In the genomic region with DNA sequence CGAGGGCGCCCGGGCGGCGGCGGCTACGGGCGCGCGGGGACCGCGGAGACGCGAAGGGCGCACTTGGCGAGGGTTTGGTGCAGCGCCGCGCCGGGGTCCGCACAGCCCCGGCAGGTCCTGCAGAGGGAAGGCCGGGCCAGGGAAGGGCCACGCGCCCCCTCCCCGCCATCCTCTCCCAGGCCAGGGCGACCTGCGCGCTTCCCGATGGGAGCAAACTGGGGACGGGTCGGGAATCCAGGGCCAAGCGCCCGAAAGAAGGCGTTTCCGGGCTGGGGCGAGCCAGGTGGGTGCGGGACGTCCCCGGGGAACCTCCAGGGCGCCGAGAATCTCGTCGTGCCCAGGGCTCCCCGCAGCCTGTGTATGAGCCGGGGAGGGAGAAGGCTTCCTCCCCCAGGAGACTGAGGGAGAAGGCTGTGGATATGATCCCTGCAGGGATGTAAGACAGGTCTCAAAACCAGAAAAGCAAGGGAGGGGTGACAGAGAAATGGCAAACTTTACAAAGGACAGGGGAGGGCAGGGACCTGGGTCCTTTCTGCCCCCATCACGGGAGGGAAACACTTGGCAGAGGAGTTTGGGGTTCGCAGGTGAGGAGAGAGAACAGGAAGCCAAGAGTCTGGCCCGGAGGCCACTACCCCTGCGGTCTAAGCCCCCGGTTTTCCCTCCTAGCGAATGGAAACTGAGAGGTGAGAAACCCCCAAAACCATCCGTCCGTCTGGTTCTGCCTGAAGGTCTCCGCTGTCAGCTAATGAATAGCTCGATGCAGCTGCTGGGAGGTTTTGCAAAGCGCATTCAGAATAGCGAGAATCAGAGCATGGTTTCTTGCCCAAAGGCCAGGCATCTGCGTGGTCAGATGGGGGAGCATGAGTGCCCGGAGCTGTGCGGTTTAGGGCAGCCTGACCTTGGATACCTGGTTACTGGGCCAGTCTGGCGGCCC, we compare ENCODE assay signal across 9 cellular contexts. TPM values are rescaled to one million over a fixed set of nuclear protein-coding genes. Genes with fewer than 3 reads are reported as not detected.
A peak's percentile ranks its signal among the peaks of the same experiment; 100 is the strongest.
DNase-seq lines count a peak whose midpoint lies in the region; ATAC-seq and TF ChIP-seq lines count a peak whose summit lies in the region.
"Had no signal": no experiment of that assay in that cellular context is flagged by ENCODE, and none has a peak within 500 bp of the region (broad histone marks: within the 10 kb centered on the region; RNA-seq: fewer than 3 reads in every experiment).

No MANE protein-coding gene starts in this region.

- H3K9me3 ChIP-seq in endodermal cell (ENCODE audit: control insufficient read depth, low read length), result no peaks in the 10 kb centered on the region

- no peaks in the 10 kb centered on the region for H3K36me3 ChIP-seq in endodermal cell (ENCODE audit: control insufficient read depth, insufficient read depth, low read length)

- peaks cover 43% of the 10 kb centered on the region for H3K27me3 ChIP-seq in endodermal cell (ENCODE audit: control insufficient read depth, insufficient read depth, low read length, poor library complexity, severe bottlenecking)

- H3K4me3 ChIP-seq in GM08714 (ENCODE audit: low read length) (peak overlapping the region; percentile 50; the same call in 1 of the 2 replicates), endodermal cell (ENCODE audit: low read length) (no peak overlapping the region)

- H3K4me1 ChIP-seq in endodermal cell (ENCODE audit: control insufficient read depth, insufficient read depth, low read length), result no peaks in the 10 kb centered on the region

- WGBS in endodermal cell (ENCODE audit: insufficient coverage in 1 of 2, insufficient read length in 1 of 2), 2 experiments, result 20 to 27% methylated on average over 52 to 62 of the region's 62 CpGs

- H3K4me1 Mint-ChIP-seq in endodermal cell, result peaks cover 6% of the 10 kb centered on the region

- no peaks in the 10 kb centered on the region for H3K36me3 Mint-ChIP-seq in endodermal cell (ENCODE audit: low read depth)

- no peak overlapping the region for H3K9ac ChIP-seq in endodermal cell (ENCODE audit: extremely low read depth, low read length, poor library complexity, severe bottlenecking)

- no peaks in the 10 kb centered on the region for H3K9me3 Mint-ChIP-seq in endodermal cell

- H3K27ac Mint-ChIP-seq in endodermal cell, result no peak overlapping the region

- TF ChIP-seq CTCF in GM20000 (IDR thresholded peaks at IDR 0.05; ENCODE audit: extremely low read depth, missing control alignments) (no peak), endodermal cell (conservative IDR thresholded peaks at IDR 0.05) (no peak)

- peak; percentile 52 for ATAC-seq in HG03521 (IDR thresholded peaks at IDR 0.05; ENCODE audit: unreplicated experiment)

- DNase-seq in GM20000 (ENCODE audit: low spot score) (peak; percentile 84), endodermal cell (peak; percentile 73), pons (ENCODE audit: low spot score) (peak; percentile 63), NCI-H146 treated with DMSO at 0.1 percent for 48 hours (lab: John Stamatoyannopoulos, UW; ENCODE audit: unreplicated experiment) (no peak), ecto neural progenitor cell (ENCODE audit: low spot score) (no peak)
- DNase-seq in stimulated activated CD4-positive, alpha-beta T cell treated with anti-CD3 and anti-CD28 coated beads, Interleukin-1b, Interleukin-23, amount 100 ng/mL, for 48 hours, result no peak

- H3K27me3 Mint-ChIP-seq in endodermal cell (ENCODE audit: insufficient read depth), result peaks cover 40% of the 10 kb centered on the region

- H3K4me3 Mint-ChIP-seq in endodermal cell, result peak overlapping the region; percentile 51

- H3K27ac ChIP-seq in endodermal cell (ENCODE audit: low read depth, low read length), result no peak overlapping the region

RNA-seq across cellular contexts. Expression of gene AMZ1, which starts 0.7 kb away (rescaled TPM):
- total RNA-seq in endodermal cell, result 1 to 10 TPM in 1 of 2 donors, under 1 TPM in 1; 0.66 to 1.6 TPM
- 0.07 TPM for polyA plus RNA-seq in endodermal cell (2013, experiment 1 of 2)
- not detected for polyA plus RNA-seq in endodermal cell (2013, experiment 2 of 2)
- total RNA-seq: NCI-H460 had no signal

RNA-seq across cellular contexts. Expression of gene TTYH3, which starts 56.9 kb away (rescaled TPM):
- total RNA-seq in endodermal cell, result 100 to 1,000 TPM; 145 to 152 TPM
- 164 TPM for polyA plus RNA-seq in endodermal cell (2013, experiment 1 of 2)
- 151 TPM for polyA plus RNA-seq in endodermal cell (2013, experiment 2 of 2)

Comparison
In these comparisons a context has a peak if more than half of its experiments do, and no peak if none do; other contexts are left out.
1. DNase-seq: peak in GM20000 (single experiment), endodermal cell (single experiment) and pons (single experiment); none in stimulated activated CD4-positive, alpha-beta T cell treated with anti-CD3 and anti-CD28 coated beads, Interleukin-1b, Interleukin-23, amount 100 ng/mL, for 48 hours (single experiment), NCI-H146 treated with DMSO at 0.1 percent for 48 hours (single experiment) and ecto neural progenitor cell (single experiment).